Comparison of ENCODE assay signal across 10 cellular contexts in genomic region chr7:77329466-77330168, GRCh38.
DNase-seq lines count a peak whose midpoint lies in the region; ATAC-seq, FAIRE-seq and TF ChIP-seq lines count a peak whose summit lies in the region.
"Had no signal": no experiment of that assay in that cellular context is flagged by ENCODE, and none has a peak within 500 bp of the region (broad histone marks: within the 10 kb centered on the region; RNA-seq: fewer than 3 reads in every experiment).

No MANE protein-coding gene starts in this region.

- H3K4me3 Mint-ChIP-seq in T-helper 2 cell treated with Interferon-gamma antibody and Interleukin-4, amounts not matched to agents 5 μg/mL and 100 μg/mL, for 36 hours, result peak overlapping the region; percentile 14

- peaks cover 13% of the 10 kb centered on the region for H3K36me3 ChIP-seq in neutrophil

- no peak overlapping the region for H3K4me3 ChIP-seq in neutrophil (ENCODE audit: low read depth in 1 of 2, low read length in 1 of 2)

- H3K27me3 Mint-ChIP-seq in T-helper 2 cell treated with Interferon-gamma antibody and Interleukin-4, amounts not matched to agents 5 μg/mL and 100 μg/mL, for 36 hours (ENCODE audit: low read depth), result no peaks in the 10 kb centered on the region

- H3K4me1 ChIP-seq in neutrophil (ENCODE audit: control insufficient read depth in 1 of 2, insufficient read depth in 1 of 2, low read depth in 1 of 2, low read length in 1 of 2), result peaks cover 40 to 43% of the 10 kb centered on the region in 2 experiments

- no peaks in the 10 kb centered on the region for H3K36me3 Mint-ChIP-seq in T-helper 2 cell treated with Interferon-gamma antibody and Interleukin-4, amounts not matched to agents 5 μg/mL and 100 μg/mL, for 36 hours (ENCODE audit: low read depth)

- peak overlapping the region; percentile 75 for H3K27ac ChIP-seq in neutrophil

- peaks cover 44% of the 10 kb centered on the region for H3K4me1 Mint-ChIP-seq in T-helper 2 cell treated with Interferon-gamma antibody and Interleukin-4, amounts not matched to agents 5 μg/mL and 100 μg/mL, for 36 hours (ENCODE audit: low read depth)

- TF ChIP-seq POLR2A in GM12892 (IDR thresholded peaks at IDR 0.05; ENCODE audit: low read depth, low read length), result no peak

- no peak for TF ChIP-seq CTCF in neutrophil (IDR thresholded peaks at IDR 0.05)

- peak; percentile 12 for ATAC-seq in GM21723 (IDR thresholded peaks at IDR 0.05; ENCODE audit: unreplicated experiment)
- no peak for ATAC-seq in GM19467 (IDR thresholded peaks at IDR 0.05; ENCODE audit: unreplicated experiment)

- DNase-seq in GM12892 (ENCODE audit: insufficient read length), result no peak
- no peak for DNase-seq in T-helper 2 cell treated with Interferon-gamma antibody and Interleukin-4, amounts not matched to agents 5 μg/mL and 100 μg/mL, for 36 hours (ENCODE audit: low spot score)
- no peak for DNase-seq in GF-D8 (lab: John Stamatoyannopoulos, UW)
- no peak for DNase-seq in activated CD4-positive, alpha-beta T cell treated with anti-CD3 and anti-CD28 coated beads, Interleukin-2, amount 50 U/mL, for 48 hours
- DNase-seq in foreskin melanocyte, result no peak
- DNase-seq: effector memory CD4-positive, alpha-beta T cell; NCI-H1417 had no signal

- peak; percentile 78 for FAIRE-seq in GM12892 (lab: Jason Lieb, UNC)

- H3K9me3 ChIP-seq in neutrophil, result no peaks in the 10 kb centered on the region

- H3K9me3 Mint-ChIP-seq in T-helper 2 cell treated with Interferon-gamma antibody and Interleukin-4, amounts not matched to agents 5 μg/mL and 100 μg/mL, for 36 hours, result no peaks in the 10 kb centered on the region

- H3K27ac Mint-ChIP-seq in T-helper 2 cell treated with Interferon-gamma antibody and Interleukin-4, amounts not matched to agents 5 μg/mL and 100 μg/mL, for 36 hours, result peak overlapping the region; percentile 28

- no peaks in the 10 kb centered on the region for H3K27me3 ChIP-seq in neutrophil
